In the genomic region with DNA sequence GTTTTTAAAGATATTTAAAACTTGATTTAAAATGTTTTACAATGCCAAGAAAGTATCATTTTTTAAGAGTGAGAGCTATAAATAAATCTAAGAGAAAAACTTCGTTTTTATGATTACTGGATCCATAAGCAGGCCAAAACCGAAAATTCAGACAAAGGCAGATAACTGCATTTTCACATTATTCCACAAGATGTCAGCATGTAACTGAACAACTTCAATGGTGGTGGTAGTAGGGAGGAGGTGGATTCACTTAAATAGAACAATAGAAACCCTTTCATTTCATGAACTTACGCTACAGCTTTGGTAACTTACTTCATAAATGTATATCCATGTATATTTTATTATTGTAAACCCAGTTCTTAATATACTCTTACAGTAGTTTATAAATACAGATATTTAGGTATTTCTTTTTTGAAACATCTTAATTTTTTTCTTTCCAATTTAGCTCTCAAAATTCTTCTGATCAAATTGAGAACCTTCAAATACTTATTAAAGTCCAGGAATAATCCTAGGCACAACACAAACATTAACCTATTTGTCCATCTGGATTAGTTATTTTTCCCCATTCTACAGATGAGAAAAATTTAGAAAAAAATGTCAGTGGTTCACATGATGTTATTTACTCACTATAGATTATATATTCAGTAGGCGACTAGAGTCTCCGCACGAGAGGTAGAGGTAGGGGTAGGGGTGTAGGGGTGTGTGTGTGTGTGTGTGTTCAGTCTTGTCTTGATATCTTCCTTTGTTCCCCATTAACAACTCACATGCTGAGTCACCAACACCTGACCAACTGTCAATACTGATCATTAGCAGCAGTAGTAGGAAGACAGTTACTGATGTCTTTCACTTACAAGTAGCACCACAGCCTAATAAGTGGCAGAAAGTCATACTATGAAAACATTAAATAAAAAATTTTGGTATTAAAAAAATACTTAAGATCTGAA, we compare ENCODE assay signal across 8 cellular contexts.
DNase-seq lines count a peak whose midpoint lies in the region; ATAC-seq, FAIRE-seq and TF ChIP-seq lines count a peak whose summit lies in the region.

No MANE protein-coding gene starts in this region.

- WGBS in lung, 2 donors: 53 to 56% methylated on average over 6 of the region's 6 CpGs
- 45 to 47% methylated on average over 6 of the region's 6 CpGs for WGBS in aorta, 2 donors

- H3K4me3 ChIP-seq in H7 (ENCODE audit: insufficient read depth, low read depth, low read length): no peak overlapping the region
- H3K4me3 ChIP-seq in lung: no peak overlapping the region
- H3K4me3 ChIP-seq in aorta (ENCODE audit: low read length in 2 of 2): no peak overlapping the region

- ATAC-seq in lung (ENCODE audit: insufficient read depth, low FRiP score): peak; percentile 88
- ATAC-seq in aorta (ENCODE audit: low FRiP score): peak; percentile 83

- peak; percentile 86 for FAIRE-seq in RCC 7860 (lab: Jason Lieb, UNC)

- no peaks in the 10 kb centered on the region for H3K4me1 ChIP-seq in lung (ENCODE audit: control insufficient read depth in 2 of 2, insufficient read depth in 2 of 2, low read length in 2 of 2)
- H3K4me1 ChIP-seq in aorta (ENCODE audit: control insufficient read depth in 1 of 2, insufficient read depth in 2 of 2, low read length in 2 of 2): no peaks in the 10 kb centered on the region

- H3K27ac ChIP-seq in lung (ENCODE audit: low read depth in 1 of 2, low read length in 1 of 2): no peak overlapping the region
- H3K27ac ChIP-seq in aorta (ENCODE audit: low read depth in 1 of 2, low read length in 2 of 2): no peak overlapping the region

- peak; percentile 41 for DNase-seq in NCI-H510A treated with DMSO at 0.1 percent for 48 hours (lab: John Stamatoyannopoulos, UW)
- no peak for DNase-seq in NCI-H510A (lab: John Stamatoyannopoulos, UW)
- DNase-seq in H7: peak; percentile 43
- peak; percentile 70 for DNase-seq in LoVo (ENCODE audit: low spot score)
- DNase-seq in RCC 7860 (ENCODE audit: low spot score): peak; percentile 60
- DNase-seq in dermis blood vessel endothelial cell: peak; percentile 89
- DNase-seq in lung (ENCODE audit: low spot score): no peak
- no peak for DNase-seq in aorta

- H3K9me3 ChIP-seq in lung (ENCODE audit: control insufficient read depth in 2 of 2, insufficient read depth in 1 of 2, low read length in 1 of 2): no peaks in the 10 kb centered on the region
- no peaks in the 10 kb centered on the region for H3K9me3 ChIP-seq in aorta (ENCODE audit: control insufficient read depth, low read length)

- H3K27me3 ChIP-seq in H7 (ENCODE audit: control insufficient read depth, insufficient read depth, low read length) (no peaks in the 10 kb centered on the region), lung (ENCODE audit: control insufficient read depth, insufficient read depth) (no peaks in the 10 kb centered on the region), aorta (ENCODE audit: control insufficient read depth in 1 of 2, insufficient read depth in 2 of 2, low read length in 1 of 2) (no peaks in the 10 kb centered on the region)

- H3K36me3 ChIP-seq in H7 (replicated peaks; ENCODE audit: control insufficient read depth, insufficient read depth, low read length): no peaks in the 10 kb centered on the region
- H3K36me3 ChIP-seq in lung (ENCODE audit: control insufficient read depth in 2 of 2, insufficient read depth in 2 of 2, low read length in 2 of 2): no peaks in the 10 kb centered on the region
- no peaks in the 10 kb centered on the region for H3K36me3 ChIP-seq in aorta (ENCODE audit: control insufficient read depth in 1 of 2, insufficient read depth in 2 of 2, low read length in 1 of 2)

- intact Hi-C loops in aorta (cut with DNase I): loop anchor here (5.0 kb wide), 3 partner anchors 129 to 424 kb away; no protein-coding TSS in a partner anchor

- peak; percentile 85 for TF ChIP-seq CTCF in lung (IDR thresholded peaks at IDR 0.05; ENCODE audit: control extremely low read depth, extremely low read depth)

Comparison
In these comparisons a context has a peak if more than half of its experiments do, and no peak if none do; other contexts are left out.
1. DNase-seq: peak in NCI-H510A treated with DMSO at 0.1 percent for 48 hours (single experiment), H7 (single experiment), LoVo (single experiment), RCC 7860 (single experiment) and dermis blood vessel endothelial cell (single experiment); none in NCI-H510A (single experiment), lung (single experiment) and aorta (0 of 2).